ENCODE assay signal across 8 cellular contexts in genomic region chr1:185046639-185047038, GRCh38. TPM values are rescaled to one million over a fixed set of nuclear protein-coding genes. Genes with fewer than 3 reads are reported as not detected.
DNase-seq lines count a peak whose midpoint lies in the region; TF ChIP-seq lines count a peak whose summit lies in the region.

No MANE protein-coding gene starts in this region.

- no peaks in the 10 kb centered on the region for H3K36me3 ChIP-seq in stomach

- peak overlapping the region; percentile 74 to 88 (median 86) for H3K4me3 ChIP-seq in stomach

- H3K4me3 Mint-ChIP-seq in T-helper 2 cell treated with Interferon-gamma antibody and Interleukin-4, amounts not matched to agents 5 μg/mL and 100 μg/mL, for 36 hours: peak overlapping the region; percentile 89
- peak overlapping the region; percentile 87 for H3K4me3 Mint-ChIP-seq in activated T-helper 2 cell treated with anti-CD3 and anti-CD28 coated beads, Interferon-gamma antibody, Interleukin-2, Interleukin-4, amounts not matched to agents 10 μg/mL and 5 μg/mL and 100 μg/mL, durations not matched to agents 14 hours and 24 hours and 36 hours (ENCODE audit: low read depth)
- peak overlapping the region; percentile 87 to 98 (median 95) for H3K4me3 Mint-ChIP-seq in immature natural killer cell

- H3K27me3 Mint-ChIP-seq in T-helper 2 cell treated with Interferon-gamma antibody and Interleukin-4, amounts not matched to agents 5 μg/mL and 100 μg/mL, for 36 hours (ENCODE audit: low read depth): peaks cover 22% of the 10 kb centered on the region
- H3K27me3 Mint-ChIP-seq in activated T-helper 2 cell treated with anti-CD3 and anti-CD28 coated beads, Interferon-gamma antibody, Interleukin-2, Interleukin-4, amounts not matched to agents 10 μg/mL and 5 μg/mL and 100 μg/mL, durations not matched to agents 14 hours and 24 hours and 36 hours (ENCODE audit: low read depth): peaks cover 11% of the 10 kb centered on the region
- peaks cover 0 to 11% (median 5%) of the 10 kb centered on the region in 3 donors for H3K27me3 Mint-ChIP-seq in immature natural killer cell (ENCODE audit: low read depth in 3 of 3)

- no peak for TF ChIP-seq EP300 in stomach (IDR thresholded peaks at IDR 0.05)

- intact Hi-C loops in activated T-helper 2 cell treated with anti-CD3 and anti-CD28 coated beads, Interferon-gamma antibody, Interleukin-2, Interleukin-4, amounts not matched to agents 10 μg/mL and 5 μg/mL and 100 μg/mL, durations not matched to agents 14 hours and 24 hours and 36 hours (cut with micrococcal nuclease): loop anchor here (1.0 to 10.0 kb wide), 5 partner anchors 74 to 1248 kb away; partner anchors contain the start of genes C1orf21, NIBAN1, PRG4 and SWT1
- intact Hi-C loops in stomach (cut with DNase I; ENCODE audit: low total_unique reads): no loop called here

- H3K9me3 Mint-ChIP-seq in T-helper 2 cell treated with Interferon-gamma antibody and Interleukin-4, amounts not matched to agents 5 μg/mL and 100 μg/mL, for 36 hours: no peaks in the 10 kb centered on the region
- H3K9me3 Mint-ChIP-seq in activated T-helper 2 cell treated with anti-CD3 and anti-CD28 coated beads, Interferon-gamma antibody, Interleukin-2, Interleukin-4, amounts not matched to agents 10 μg/mL and 5 μg/mL and 100 μg/mL, durations not matched to agents 14 hours and 24 hours and 36 hours: no peaks in the 10 kb centered on the region
- H3K9me3 Mint-ChIP-seq in immature natural killer cell: no peaks in the 10 kb centered on the region

- H3K27ac ChIP-seq in stomach: no peak overlapping the region

- H3K27ac Mint-ChIP-seq in T-helper 2 cell treated with Interferon-gamma antibody and Interleukin-4, amounts not matched to agents 5 μg/mL and 100 μg/mL, for 36 hours: peak overlapping the region; percentile 68
- H3K27ac Mint-ChIP-seq in activated T-helper 2 cell treated with anti-CD3 and anti-CD28 coated beads, Interferon-gamma antibody, Interleukin-2, Interleukin-4, amounts not matched to agents 10 μg/mL and 5 μg/mL and 100 μg/mL, durations not matched to agents 14 hours and 24 hours and 36 hours: no peak overlapping the region
- H3K27ac Mint-ChIP-seq in immature natural killer cell: peak overlapping the region; percentile 73 to 95 (median 90)

- no peak for TF ChIP-seq POLR2A in stomach (IDR thresholded peaks at IDR 0.05)

- H3K27me3 ChIP-seq in stomach: no peaks in the 10 kb centered on the region

- no peak for DNase-seq in T-helper 2 cell treated with Interferon-gamma antibody and Interleukin-4, amounts not matched to agents 5 μg/mL and 100 μg/mL, for 36 hours (ENCODE audit: low spot score)
- DNase-seq in T-helper 2 cell (no peak), immature natural killer cell (no peak), stomach (no peak), MV-4-11 (lab: John Stamatoyannopoulos, UW) (no peak), NCI-H446 treated with DMSO at 0.1 percent for 48 hours (lab: John Stamatoyannopoulos, UW) (no peak), HuH-7 (ENCODE audit: low spot score) (no peak)
- DNase-seq in activated T-helper 2 cell treated with anti-CD3 and anti-CD28 coated beads, Interferon-gamma antibody, Interleukin-2, Interleukin-4, amounts not matched to agents 10 μg/mL and 5 μg/mL and 100 μg/mL, durations not matched to agents 14 hours and 24 hours and 36 hours (ENCODE audit: low spot score): no peak

- no peaks in the 10 kb centered on the region for H3K9me3 ChIP-seq in stomach

- H3K36me3 Mint-ChIP-seq in T-helper 2 cell treated with Interferon-gamma antibody and Interleukin-4, amounts not matched to agents 5 μg/mL and 100 μg/mL, for 36 hours (ENCODE audit: low read depth): no peaks in the 10 kb centered on the region
- H3K36me3 Mint-ChIP-seq in activated T-helper 2 cell treated with anti-CD3 and anti-CD28 coated beads, Interferon-gamma antibody, Interleukin-2, Interleukin-4, amounts not matched to agents 10 μg/mL and 5 μg/mL and 100 μg/mL, durations not matched to agents 14 hours and 24 hours and 36 hours (ENCODE audit: low read depth): no peaks in the 10 kb centered on the region
- no peaks in the 10 kb centered on the region for H3K36me3 Mint-ChIP-seq in immature natural killer cell

- peaks cover 24% of the 10 kb centered on the region for H3K4me1 Mint-ChIP-seq in T-helper 2 cell treated with Interferon-gamma antibody and Interleukin-4, amounts not matched to agents 5 μg/mL and 100 μg/mL, for 36 hours (ENCODE audit: low read depth)
- H3K4me1 Mint-ChIP-seq in activated T-helper 2 cell treated with anti-CD3 and anti-CD28 coated beads, Interferon-gamma antibody, Interleukin-2, Interleukin-4, amounts not matched to agents 10 μg/mL and 5 μg/mL and 100 μg/mL, durations not matched to agents 14 hours and 24 hours and 36 hours (ENCODE audit: low read depth): peaks cover 21% of the 10 kb centered on the region
- H3K4me1 Mint-ChIP-seq in immature natural killer cell: peaks cover 45 to 62% of the 10 kb centered on the region in 2 donors

- H3K4me1 ChIP-seq in stomach: peaks cover 8 to 35% (median 24%) of the 10 kb centered on the region in 4 donors

- no peak for TF ChIP-seq CTCF in stomach (IDR thresholded peaks at IDR 0.05)

- WGBS in stomach, 5 donors: 0 to 3% (median 1%) methylated on average over 6 of the region's 6 CpGs

RNA-seq across cellular contexts. Expression of gene RNF2, which starts 1.3 kb away (rescaled TPM):
- 25.7 and 30.6 TPM in 2 replicates for total RNA-seq in activated T-helper 2 cell treated with anti-CD3 and anti-CD28 coated beads, Interferon-gamma antibody, Interleukin-2, Interleukin-4, amounts not matched to agents 10 μg/mL and 5 μg/mL and 100 μg/mL, durations not matched to agents 14 hours and 24 hours and 36 hours
- polyA plus RNA-seq in immature natural killer cell (10 to 100 TPM; 19.1 to 27.6 (median 25.1) TPM), stomach (1 to 10 TPM; 4.2 to 8.4 (median 5.8) TPM)
- 10 to 100 TPM in 2 of 5 donors, 1 to 10 TPM in 2, under 1 TPM in 1; 0.29 to 76.1 (median 7.0) TPM for total RNA-seq in stomach
